14 cellular contexts compared by ENCODE assay signal in the genomic region with DNA sequence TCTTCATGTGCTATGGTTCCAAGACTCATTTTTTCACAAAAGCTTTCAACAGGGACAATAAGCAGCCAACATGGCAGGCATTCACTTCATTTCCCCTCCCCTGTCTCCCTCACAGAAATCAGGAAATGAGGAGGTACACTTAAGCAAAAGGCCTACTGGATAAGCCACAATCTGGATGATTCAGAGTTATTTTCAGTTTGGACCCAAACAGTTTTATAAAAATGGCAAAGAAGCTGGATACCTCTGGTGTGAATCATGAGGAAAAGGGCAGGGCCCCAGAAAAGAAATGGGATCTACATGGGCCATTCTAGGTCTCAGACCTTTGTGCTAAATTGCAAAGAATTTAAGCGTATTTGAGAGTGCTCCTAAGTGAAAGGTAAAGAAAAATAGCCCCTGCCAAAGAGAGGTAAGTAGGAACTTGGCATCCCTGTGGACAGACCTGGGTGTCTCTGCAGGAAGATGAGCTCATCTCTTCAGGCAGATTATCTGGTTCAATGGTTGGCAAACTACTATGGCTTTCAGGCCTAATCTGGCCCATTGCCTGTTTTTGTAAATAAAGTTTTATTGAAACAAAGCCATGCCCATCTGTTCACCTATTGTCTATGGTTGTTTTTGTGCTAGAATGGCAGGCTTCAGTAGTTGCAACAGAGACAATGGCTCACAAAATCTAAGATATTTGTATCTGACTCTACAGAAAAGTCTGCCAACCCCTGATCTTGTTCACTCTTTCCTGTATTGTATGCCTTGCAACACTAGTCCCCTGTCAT.
DNase-seq lines count a peak whose midpoint lies in the region; ATAC-seq, FAIRE-seq and TF ChIP-seq lines count a peak whose summit lies in the region.
"Had no signal": no experiment of that assay in that cellular context is flagged by ENCODE, and none has a peak within 500 bp of the region (broad histone marks: within the 10 kb centered on the region; RNA-seq: fewer than 3 reads in every experiment).

No MANE protein-coding gene starts in this region.

- FAIRE-seq in bronchial epithelial cell (lab: Jason Lieb, UNC): no peak
- FAIRE-seq: endothelial cell of umbilical vein had no signal

- POLR2A ChIA-PET in BJ (lab: Charles Lee): interaction anchor here (0.6 kb wide), 1 partner anchor 853 kb away, joined by 3 read pairs; no protein-coding TSS in a partner anchor

- DNase-seq in BJ (ENCODE audit: low read depth) (peak; percentile 62), MG63 (peak; percentile 60), bronchial epithelial cell (ENCODE audit: low read depth) (peak; percentile 86), NCI-H524 treated with DMSO at 0.1 percent for 48 hours (lab: John Stamatoyannopoulos, UW) (no peak), DMS79 treated with DMSO at 0.1 percent for 48 hours (lab: John Stamatoyannopoulos, UW) (no peak)
- DNase-seq: activated CD8-positive, alpha-beta T cell treated with anti-CD3 and anti-CD28 coated beads, Interleukin-2, amount 10 ng/mL, durations not matched to agents 7 days and 5 days; activated naive CD8-positive, alpha-beta T cell treated with anti-CD3 and anti-CD28 coated beads, Interleukin-2, amount 50 U/mL, for 24 hours; COR-L47; NCI-H748 treated with DMSO at 0.1 percent for 48 hours had no signal

- H3K27ac ChIP-seq in mesodermal cell (ENCODE audit: low read depth, low read length, severe bottlenecking): peak overlapping the region; percentile 66
- H3K27ac ChIP-seq: KMS-11 had no signal

- H3K36me3 ChIP-seq in BJ (ENCODE audit: control insufficient read depth, insufficient read depth, low read length) (no peaks in the 10 kb centered on the region), MG63 (no peaks in the 10 kb centered on the region), bronchial epithelial cell (ENCODE audit: control insufficient read depth, insufficient read depth, low read length) (no peaks in the 10 kb centered on the region), mesodermal cell (ENCODE audit: control insufficient read depth, insufficient read depth, low read length) (no peaks in the 10 kb centered on the region)

- H3K27me3 ChIP-seq in BJ (ENCODE audit: control insufficient read depth, insufficient read depth, low read length): no peaks in the 10 kb centered on the region
- no peaks in the 10 kb centered on the region for H3K27me3 ChIP-seq in MG63
- no peaks in the 10 kb centered on the region for H3K27me3 ChIP-seq in bronchial epithelial cell (ENCODE audit: control insufficient read depth, insufficient read depth, low read length)

- H3K9me3 ChIP-seq in MG63: no peaks in the 10 kb centered on the region
- no peaks in the 10 kb centered on the region for H3K9me3 ChIP-seq in mesodermal cell (ENCODE audit: control insufficient read depth, low read length)

- CTCF ChIA-PET in BJ (lab: Yijun Ruan, JAX): interaction anchor here (1.9 kb wide), 1 partner anchor 12 kb away, joined by 4 read pairs; no protein-coding TSS in a partner anchor

- H3K4me3 ChIP-seq in BJ (ENCODE audit: low read depth, low read length) (no peak overlapping the region), MG63 (no peak overlapping the region), bronchial epithelial cell (ENCODE audit: low read depth, low read length) (no peak overlapping the region), mesodermal cell (ENCODE audit: extremely low read depth, insufficient read depth, low read length, poor library complexity, severe bottlenecking) (no peak overlapping the region)

- no peak for ATAC-seq in GM18907 (IDR thresholded peaks at IDR 0.05; ENCODE audit: unreplicated experiment)
- ATAC-seq in GM18909 (IDR thresholded peaks at IDR 0.05; ENCODE audit: poor library complexity, unreplicated experiment): no peak
- ATAC-seq: activated CD8-positive, alpha-beta T cell treated with anti-CD3 and anti-CD28 coated beads, Interleukin-2, amount 10 ng/mL, durations not matched to agents 7 days and 5 days; activated naive CD8-positive, alpha-beta T cell treated with anti-CD3 and anti-CD28 coated beads, Interleukin-2, amount 50 U/mL, for 24 hours had no signal

- WGBS in mesodermal cell (ENCODE audit: insufficient coverage in 2 of 2), 2 experiments: 100% methylated on average over 1 of the region's 1 CpG

- TF ChIP-seq CTCF in BJ (IDR thresholded peaks at IDR 0.05; ENCODE audit: insufficient read depth, low read depth, low read length): no peak
- no peak for TF ChIP-seq CTCF in bronchial epithelial cell (IDR thresholded peaks at IDR 0.05; ENCODE audit: insufficient read depth, low read length, severe bottlenecking)

- H3K4me1 ChIP-seq in mesodermal cell (ENCODE audit: control insufficient read depth, insufficient read depth, low read length, poor library complexity, severe bottlenecking): peaks cover 14% of the 10 kb centered on the region

Comparison
In these comparisons a context has a peak if more than half of its experiments do, and no peak if none do; other contexts are left out.
1. DNase-seq: peak in BJ (single experiment), MG63 (single experiment) and bronchial epithelial cell (single experiment); none in NCI-H524 treated with DMSO at 0.1 percent for 48 hours (single experiment) and DMS79 treated with DMSO at 0.1 percent for 48 hours (single experiment).